In the genomic region with DNA sequence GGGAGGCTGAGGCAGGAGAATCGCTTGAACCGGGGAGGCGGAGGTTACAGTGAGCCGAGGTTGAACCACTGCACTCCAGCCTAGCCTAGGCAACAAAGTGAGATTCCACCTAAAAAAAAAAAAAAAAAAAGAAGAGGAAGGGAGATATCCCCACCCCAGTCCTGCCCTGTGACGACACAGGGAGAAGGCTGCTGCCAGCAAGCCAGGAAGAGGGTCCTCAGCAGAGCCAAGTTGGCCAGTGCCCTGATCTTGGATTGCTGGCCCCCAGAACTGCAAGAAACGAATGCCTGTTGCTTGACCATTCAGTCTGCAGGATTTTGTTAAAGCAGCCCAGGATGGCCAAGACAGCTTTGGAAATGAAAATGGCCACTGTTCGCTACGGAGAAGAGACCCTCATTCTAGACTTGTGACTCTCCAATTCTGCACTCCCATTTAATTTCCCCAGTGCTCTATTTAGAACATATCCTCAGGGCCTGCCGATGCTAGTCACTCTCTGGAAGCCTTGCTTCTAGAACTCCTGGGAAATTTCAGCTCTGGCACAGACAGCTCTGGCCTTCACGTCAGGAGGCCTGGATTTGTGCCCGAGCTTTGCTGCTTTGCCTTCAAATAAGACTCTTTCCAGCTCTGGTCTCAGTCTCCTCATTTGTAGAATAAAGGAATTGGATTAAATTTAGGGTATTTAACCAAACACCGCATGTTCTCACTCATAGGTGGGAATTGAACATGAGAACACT, we compare ENCODE assay signal across 13 cellular contexts. TPM values are rescaled to one million over a fixed set of nuclear protein-coding genes. Genes with fewer than 3 reads are reported as not detected.
A peak's percentile ranks its signal among the peaks of the same experiment; 100 is the strongest.
DNase-seq lines count a peak whose midpoint lies in the region; ATAC-seq and TF ChIP-seq lines count a peak whose summit lies in the region.
"Had no signal": no experiment of that assay in that cellular context is flagged by ENCODE, and none has a peak within 500 bp of the region (broad histone marks: within the 10 kb centered on the region; RNA-seq: fewer than 3 reads in every experiment).

No MANE protein-coding gene starts in this region.

- TF ChIP-seq POLR2A in stomach (IDR thresholded peaks at IDR 0.05): no peak

- H2AFZ ChIP-seq in GM23248: no peak overlapping the region

- intact Hi-C loops in left ventricle myocardium superior (cut with micrococcal nuclease): no loop called here
- intact Hi-C loops in psoas muscle (cut with DNase I): no loop called here
- intact Hi-C loops in stomach (cut with DNase I; ENCODE audit: low total_unique reads): no loop called here

- H3K36me3 ChIP-seq in GM23248 (ENCODE audit: low read depth) (no peaks in the 10 kb centered on the region), psoas muscle (ENCODE audit: insufficient read depth in 1 of 2, low read depth in 1 of 2) (no peaks in the 10 kb centered on the region), stomach (no peaks in the 10 kb centered on the region)
- H3K36me3 ChIP-seq: gastrocnemius medialis, SJSA1 had no signal

- ATAC-seq in left ventricle myocardium superior: peak; percentile 94
- ATAC-seq in psoas muscle: no peak
- no peak for ATAC-seq in HG03108 (IDR thresholded peaks at IDR 0.05; ENCODE audit: unreplicated experiment)
- no peak for ATAC-seq in GM19455 (IDR thresholded peaks at IDR 0.05; ENCODE audit: unreplicated experiment)
- ATAC-seq: activated CD8-positive, alpha-beta T cell treated with anti-CD3 and anti-CD28 coated beads, Interleukin-2, amount 10 ng/mL, durations not matched to agents 7 days and 5 days; gastrocnemius medialis; natural killer cell had no signal

- H3K4me1 ChIP-seq in GM23248 (ENCODE audit: insufficient read depth): no peaks in the 10 kb centered on the region
- H3K4me1 ChIP-seq in psoas muscle: no peaks in the 10 kb centered on the region
- H3K4me1 ChIP-seq in stomach: peaks cover 0 to 18% (median 4%) of the 10 kb centered on the region in 4 donors
- H3K4me1 ChIP-seq: gastrocnemius medialis had no signal

- TF ChIP-seq CTCF in choroid plexus epithelial cell (conservative IDR thresholded peaks at IDR 0.05; ENCODE audit: low read depth, low read length) (no peak), psoas muscle (IDR thresholded peaks at IDR 0.05) (no peak), stomach (IDR thresholded peaks at IDR 0.05) (no peak)

- DNase-seq in GM23248 (peak; percentile 23), choroid plexus epithelial cell (ENCODE audit: low read depth) (peak; percentile 58), left ventricle myocardium superior (peak; percentile 82), psoas muscle (peak; percentile 45 to 70), NCI-H82 treated with DMSO at 0.1 percent for 48 hours (lab: John Stamatoyannopoulos, UW; ENCODE audit: unreplicated experiment) (no peak), stomach (no peak)
- DNase-seq: activated CD8-positive, alpha-beta T cell treated with anti-CD3 and anti-CD28 coated beads, Interleukin-2, amount 10 ng/mL, durations not matched to agents 7 days and 5 days; gastrocnemius medialis; H9; natural killer cell had no signal

- no peak overlapping the region for H3K4me2 ChIP-seq in GM23248 (ENCODE audit: unreplicated experiment)

- H4K20me1 ChIP-seq in GM23248 (ENCODE audit: insufficient read depth): no peaks in the 10 kb centered on the region

- WGBS in GM23248 (ENCODE audit: low coverage in 1 of 2, low lambda C conversion rate in 2 of 2, missing lambda C conversion rate in 2 of 2), 2 experiments: 52 to 54% methylated on average over 12 of the region's 12 CpGs
- WGBS in psoas muscle, 3 donors: 59 to 68% (median 62%) methylated on average over 12 of the region's 12 CpGs
- WGBS in stomach, 5 donors: 76 to 84% (median 81%) methylated on average over 12 of the region's 12 CpGs

- H3K27me3 ChIP-seq in GM23248 (replicated peaks; ENCODE audit: insufficient read depth): peaks cover 11% of the 10 kb centered on the region; the same call in 1 of the 2 replicates
- peaks cover 0 to 11% (median 2%) of the 10 kb centered on the region in 3 donors for H3K27me3 ChIP-seq in psoas muscle (ENCODE audit: insufficient read depth in 3 of 3, low read length in 2 of 3)
- H3K27me3 ChIP-seq in stomach: no peaks in the 10 kb centered on the region
- H3K27me3 ChIP-seq: SJSA1 had no signal

- no peaks in the 10 kb centered on the region for H3K9me3 ChIP-seq in GM23248 (ENCODE audit: low read depth)
- no peaks in the 10 kb centered on the region for H3K9me3 ChIP-seq in psoas muscle
- no peaks in the 10 kb centered on the region for H3K9me3 ChIP-seq in stomach
- H3K9me3 ChIP-seq: gastrocnemius medialis, SJSA1 had no signal

- H3K9me2 ChIP-seq in GM23248 (ENCODE audit: insufficient read depth): no peaks in the 10 kb centered on the region

- H3K9ac ChIP-seq in GM23248: no peak overlapping the region

- H3K79me2 ChIP-seq in GM23248 (ENCODE audit: insufficient read depth): no peaks in the 10 kb centered on the region

- no peaks in the 10 kb centered on the region for H3F3A ChIP-seq in GM23248 (ENCODE audit: insufficient read depth)

- H3K4me3 ChIP-seq in GM23248 (no peak overlapping the region), choroid plexus epithelial cell (ENCODE audit: low read depth, low read length) (no peak overlapping the region), psoas muscle (no peak overlapping the region), stomach (no peak overlapping the region)
- H3K4me3 ChIP-seq: gastrocnemius medialis, SJSA1 had no signal

- H3K27ac ChIP-seq in GM23248: no peak overlapping the region
- no peak overlapping the region for H3K27ac ChIP-seq in psoas muscle
- peak overlapping the region in 2 of 5 donors; percentile 52 to 81 for H3K27ac ChIP-seq in stomach
- H3K27ac ChIP-seq: gastrocnemius medialis, SJSA1 had no signal

- in situ Hi-C loops in GM23248 (cut with MboI): no loop called here

- TF ChIP-seq EP300 in stomach (IDR thresholded peaks at IDR 0.05): no peak

RNA-seq across cellular contexts. Expression of a gene that starts 15.8 kb away (rescaled TPM):
- total RNA-seq in GM23248 (2014; rRNA removed; shearing (Covaris generic)): 19.0 and 20.9 TPM in 2 replicates
- 13.2 TPM in 2 replicates for polyA plus RNA-seq in GM23248 (2016; fragmentation: Nextera tagmentation; extraction: Ambion mirVana)
- total RNA-seq in left ventricle myocardium superior: 9.8 TPM
- 10 to 100 TPM in 3 of 4 donors, 1 to 10 TPM in 1; 6.7 to 14.7 (median 12.4) TPM for total RNA-seq in psoas muscle
- 10 to 100 TPM in 1 of 3 donors, 1 to 10 TPM in 2; 6.2 to 14.8 (median 8.3) TPM for polyA plus RNA-seq in psoas muscle
- 10 to 100 TPM in 3 of 5 donors, 1 to 10 TPM in 2; 1.4 to 19.8 (median 14.3) TPM for total RNA-seq in stomach
- 1 to 10 TPM; 5.7 to 6.7 (median 6.4) TPM for polyA plus RNA-seq in stomach

RNA-seq across cellular contexts. Expression of a gene that starts 43.6 kb away (rescaled TPM):
- total RNA-seq in GM23248 (2014; rRNA removed; shearing (Covaris generic)): 12.8 and 17.2 TPM in 2 replicates
- polyA plus RNA-seq in GM23248 (2016; fragmentation: Nextera tagmentation; extraction: Ambion mirVana) (36.0 and 41.7 TPM in 2 replicates), psoas muscle (10 to 100 TPM; 22.2 to 63.0 (median 48.0) TPM), stomach (10 to 100 TPM in 1 of 3 donors, 1 to 10 TPM in 2; 6.3 to 10.5 (median 7.9) TPM)
- total RNA-seq in left ventricle myocardium superior (24.8 TPM), psoas muscle (10 to 100 TPM; 33.6 to 49.8 (median 48.4) TPM), stomach (10 to 100 TPM in 2 of 5 donors, 1 to 10 TPM in 3; 3.5 to 20.1 (median 8.7) TPM)

Comparison
In these comparisons a context has a peak if more than half of its experiments do, and no peak if none do; other contexts are left out.
1. DNase-seq: peak in GM23248 (single experiment), choroid plexus epithelial cell (single experiment), left ventricle myocardium superior (single experiment) and psoas muscle (2 of 2); none in NCI-H82 treated with DMSO at 0.1 percent for 48 hours (single experiment) and stomach (single experiment).